ENCODE assay signal across 13 cellular contexts in the genomic region with DNA sequence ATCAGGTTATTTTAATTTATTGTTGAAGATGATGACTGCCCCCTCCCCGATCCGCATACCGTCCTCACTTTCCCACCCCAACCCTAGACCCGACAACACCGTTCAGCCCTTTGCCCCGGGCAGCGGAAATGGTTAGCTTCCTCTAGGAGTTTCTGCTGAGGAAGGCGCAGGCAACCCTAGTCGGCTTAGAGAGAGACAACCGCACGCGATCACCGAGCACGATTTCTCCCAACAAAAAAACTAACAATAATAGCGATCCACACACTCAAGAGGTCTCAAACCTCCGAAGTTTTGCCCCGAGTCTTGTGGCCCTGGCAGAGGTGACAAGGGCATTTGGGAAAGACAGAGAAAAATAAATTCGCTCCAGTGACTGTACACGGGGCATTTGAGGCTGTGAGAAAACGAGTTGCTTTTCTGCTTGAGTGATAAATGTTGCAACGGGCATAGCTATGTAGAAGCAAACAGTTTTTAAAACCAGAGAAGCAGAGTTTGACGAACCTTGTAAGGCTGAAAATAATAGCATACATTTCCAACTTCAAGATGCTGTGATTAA. TPM values are rescaled to one million over a fixed set of nuclear protein-coding genes. Genes with fewer than 3 reads are reported as not detected.
A peak's percentile ranks its signal among the peaks of the same experiment; 100 is the strongest.
DNase-seq lines count a peak whose midpoint lies in the region; ATAC-seq, FAIRE-seq and TF ChIP-seq lines count a peak whose summit lies in the region.
"Had no signal": no experiment of that assay in that cellular context is flagged by ENCODE, and none has a peak within 500 bp of the region (broad histone marks: within the 10 kb centered on the region; RNA-seq: fewer than 3 reads in every experiment).

No MANE protein-coding gene starts in this region.

- H3K14ac ChIP-seq in H1 (ENCODE audit: insufficient read length): no peak overlapping the region

- H3K4me3 ChIP-seq in H1 (ENCODE audit: extremely low read depth in 1 of 4, insufficient read depth in 2 of 4, low read depth in 3 of 4, low read length in 4 of 4): peak overlapping the region; percentile 10 to 53 (median 22); a peak in 5 of 8 replicates
- H3K4me3 ChIP-seq: A549 had no signal

- no peak overlapping the region for H3K27ac Mint-ChIP-seq in activated CD4-positive, alpha-beta T cell treated with anti-CD3 and anti-CD28 coated beads for 36 hours
- H3K27ac Mint-ChIP-seq in IgD-negative memory B cell: peak overlapping the region in 1 of 3 donors; percentile 19
- peak overlapping the region; percentile 73 for H3K27ac Mint-ChIP-seq in progenitor cell of endocrine pancreas

- WGBS in H1 (ENCODE audit: extremely low coverage in 1 of 2, insufficient coverage in 1 of 2, insufficient read length in 1 of 2, insufficient replicate concordance in 2 of 2, low coverage in 1 of 2, low lambda C conversion rate in 2 of 2, missing lambda C conversion rate in 1 of 2), 2 experiments: 3% methylated on average over 21 of the region's 22 CpGs; no CpG with 5 or more reads in 1 of the 2 experiments

- H3K23me2 ChIP-seq in H1 (ENCODE audit: low read depth, low read length): peaks cover 23% of the 10 kb centered on the region; the same call in 1 of the 2 replicates

- no peak overlapping the region for H3K4ac ChIP-seq in H1 (replicated peaks; ENCODE audit: insufficient read length, low read depth, low read length)

- peaks cover 0 to 3% of the 10 kb centered on the region in 2 experiments for H4K20me1 ChIP-seq in H1 (replicated peaks in 1 of 2; ENCODE audit: control insufficient read depth in 1 of 2, insufficient read depth in 2 of 2, low read length in 2 of 2)

- TF ChIP-seq CTCF in H1 (IDR thresholded peaks at IDR 0.05; ENCODE audit: control extremely low read depth in 1 of 3, insufficient read depth in 1 of 3, low read depth in 1 of 3, low read length in 3 of 3) (no peak), progenitor cell of endocrine pancreas (IDR thresholded peaks at IDR 0.05; ENCODE audit: unreplicated experiment) (no peak)

- no peak overlapping the region for H2BK5ac ChIP-seq in H1 (ENCODE audit: low read depth, low read length)

- H3K79me2 ChIP-seq in H1 (ENCODE audit: control insufficient read depth in 1 of 2, insufficient read depth in 2 of 2, low read length in 2 of 2): no peaks in the 10 kb centered on the region

- no peak for TF ChIP-seq RAD21 in H1 (IDR thresholded peaks at IDR 0.05 in 1 of 2, conservative IDR thresholded peaks at IDR 0.05 in 1 of 2; ENCODE audit: low read depth in 2 of 2, low read length in 2 of 2)

- POLR2A ChIA-PET in activated CD4-positive, alpha-beta T cell treated with anti-CD3 and anti-CD28 coated beads for 36 hours (lab: Charles Lee): no interaction called here
- POLR2A ChIA-PET in H1 (lab: Charles Lee; ENCODE audit: partially characterized antibody): interaction anchor here (0.5 to 2.1 kb wide), 8 partner anchors 8 to 129 kb away, joined by 3 to 9 read pairs (median 4); a partner anchor contains a TSS

- no peak for TF ChIP-seq POLR2A in H1 (IDR thresholded peaks at IDR 0.05; ENCODE audit: control extremely low read depth in 1 of 2, low read depth in 2 of 2, low read length in 2 of 2)

- peak overlapping the region; percentile 72 to 78 for H3K4me2 ChIP-seq in H1 (ENCODE audit: insufficient read depth in 1 of 2, low read depth in 2 of 2, low read length in 2 of 2)
- H3K4me2 ChIP-seq: A549 had no signal

- peaks cover 22% of the 10 kb centered on the region for H3K4me1 Mint-ChIP-seq in activated CD4-positive, alpha-beta T cell treated with anti-CD3 and anti-CD28 coated beads for 36 hours
- H3K4me1 Mint-ChIP-seq in IgD-negative memory B cell (peaks cover 12 to 14% (median 14%) of the 10 kb centered on the region in 3 donors), progenitor cell of endocrine pancreas (ENCODE audit: low read depth) (peaks cover 3% of the 10 kb centered on the region)

- no peak overlapping the region for H4K8ac ChIP-seq in H1 (ENCODE audit: extremely low read depth, insufficient read depth, low read length)

- no peak overlapping the region for H2BK20ac ChIP-seq in H1 (ENCODE audit: low read length)

- no peaks in the 10 kb centered on the region for H3K79me1 ChIP-seq in H1 (ENCODE audit: low read depth, low read length)

- H3K36me3 ChIP-seq in H1 (ENCODE audit: control insufficient read depth in 2 of 4, insufficient read depth in 4 of 4, low read length in 3 of 4): no peaks in the 10 kb centered on the region; a peak in 1 of 8 replicates

- no peaks in the 10 kb centered on the region for H3K9me3 Mint-ChIP-seq in activated CD4-positive, alpha-beta T cell treated with anti-CD3 and anti-CD28 coated beads for 36 hours (ENCODE audit: low read depth)
- H3K9me3 Mint-ChIP-seq in IgD-negative memory B cell (peaks cover 0 to 3% (median 0%) of the 10 kb centered on the region in 3 donors), progenitor cell of endocrine pancreas (ENCODE audit: low read depth) (no peaks in the 10 kb centered on the region)

- no peak overlapping the region for H3K56ac ChIP-seq in H1 (replicated peaks; ENCODE audit: insufficient read length, low read depth, low read length)

- H3K18ac ChIP-seq in H1 (ENCODE audit: extremely low read depth, low read length): no peak overlapping the region

- H2BK15ac ChIP-seq in H1 (ENCODE audit: low read length): no peak overlapping the region

- H2AK5ac ChIP-seq in H1 (ENCODE audit: low read depth, low read length): no peak overlapping the region

- no peak for DNase-seq in activated CD4-positive, alpha-beta T cell treated with anti-CD3 and anti-CD28 coated beads for 36 hours
- no peak for DNase-seq in activated CD4-positive, alpha-beta T cell treated with anti-CD3 and anti-CD28 coated beads for 1 hour
- DNase-seq in H1 (ENCODE audit: low read depth in 1 of 2, low spot score in 2 of 2) (peak in 1 of 2 experiments; percentile 64), progenitor cell of endocrine pancreas (ENCODE audit: low spot score, unreplicated experiment) (no peak), HCEC 1CT (no peak)
- DNase-seq: posterior cingulate gyrus; stimulated activated CD4-positive, alpha-beta T cell treated with anti-CD3 and anti-CD28 coated beads, Interleukin-4, amount 100 ng/mL, for 1 hour had no signal

- peaks cover 15 to 46% (median 26%) of the 10 kb centered on the region in 4 experiments for H3K4me1 ChIP-seq in H1 (replicated peaks in 1 of 4; ENCODE audit: control insufficient read depth in 3 of 4, insufficient read depth in 4 of 4, low read length in 3 of 4)
- H3K4me1 ChIP-seq: A549 had no signal

- intact Hi-C loops in activated CD4-positive, alpha-beta T cell treated with anti-CD3 and anti-CD28 coated beads for 36 hours (cut with DNase I, micrococcal nuclease): loop anchor here (1.0 to 5.0 kb wide), 4 partner anchors 16 to 238 kb away; a partner anchor contains a TSS

- H2AFZ ChIP-seq in H1 (ENCODE audit: low read length): no peak overlapping the region

- H2BK12ac ChIP-seq in H1 (ENCODE audit: low read depth, low read length): no peak overlapping the region

- H3K27ac ChIP-seq in H1 (ENCODE audit: low read depth, low read length): no peak overlapping the region
- H3K27ac ChIP-seq: A549 had no signal

- no peak overlapping the region for H2BK120ac ChIP-seq in H1 (replicated peaks; ENCODE audit: low read depth, low read length)

- H3K9me3 ChIP-seq in H1 (ENCODE audit: insufficient read depth in 2 of 2, low read depth in 1 of 2, low read length in 1 of 2): no peaks in the 10 kb centered on the region; a peak in 1 of 4 replicates
- H3K9me3 ChIP-seq: A549 had no signal

- no peaks in the 10 kb centered on the region for H3K36me3 Mint-ChIP-seq in activated CD4-positive, alpha-beta T cell treated with anti-CD3 and anti-CD28 coated beads for 36 hours (ENCODE audit: low read depth)
- H3K36me3 Mint-ChIP-seq in IgD-negative memory B cell: peaks cover 2% of the 10 kb centered on the region
- no peaks in the 10 kb centered on the region for H3K36me3 Mint-ChIP-seq in progenitor cell of endocrine pancreas (ENCODE audit: insufficient read depth)

- CTCF ChIA-PET in activated CD4-positive, alpha-beta T cell treated with anti-CD3 and anti-CD28 coated beads for 36 hours (lab: Charles Lee): interaction anchor here (0.9 to 1.9 kb wide), 3 partner anchors 8 to 450 kb away, joined by 3 to 7 read pairs (median 4); no protein-coding TSS in a partner anchor
- CTCF ChIA-PET in H1 (lab: Charles Lee; ENCODE audit: partially characterized antibody): interaction anchor here (0.9 to 5.0 kb wide), 4 partner anchors 12 to 127 kb away, joined by 3 to 28 read pairs (median 4); no protein-coding TSS in a partner anchor

- no peak overlapping the region for H4K91ac ChIP-seq in H1 (replicated peaks; ENCODE audit: insufficient read length, low read length)

- no peak overlapping the region for H3K23ac ChIP-seq in H1 (ENCODE audit: insufficient read length)

- no peak overlapping the region for H3K9ac ChIP-seq in H1 (replicated peaks in 1 of 4; ENCODE audit: extremely low read depth in 1 of 4, low read depth in 3 of 4, low read length in 3 of 4)

- no peak for FAIRE-seq in H1 (lab: Jason Lieb, UNC)
- FAIRE-seq: A549 had no signal

- peaks cover 74 to 98% (median 90%) of the 10 kb centered on the region in 4 experiments for H3K27me3 ChIP-seq in H1 (replicated peaks in 1 of 4; ENCODE audit: control insufficient read depth in 3 of 4, extremely low read depth in 1 of 4, insufficient read depth in 3 of 4, low read length in 3 of 4)

- TF ChIP-seq EP300 in H1 (IDR thresholded peaks at IDR 0.05; ENCODE audit: borderline replicate concordance in 1 of 2, low read depth in 2 of 2, low read length in 2 of 2): no peak

- peak overlapping the region; percentile 4 for H3K4me3 Mint-ChIP-seq in activated CD4-positive, alpha-beta T cell treated with anti-CD3 and anti-CD28 coated beads for 36 hours
- H3K4me3 Mint-ChIP-seq in IgD-negative memory B cell: peak overlapping the region in 3 of 4 donors; percentile 51 to 83 (median 70)
- no peak overlapping the region for H3K4me3 Mint-ChIP-seq in progenitor cell of endocrine pancreas (ENCODE audit: low read depth)

- peaks cover 70% of the 10 kb centered on the region for H3K27me3 Mint-ChIP-seq in activated CD4-positive, alpha-beta T cell treated with anti-CD3 and anti-CD28 coated beads for 36 hours
- H3K27me3 Mint-ChIP-seq in IgD-negative memory B cell (peaks cover 68% of the 10 kb centered on the region), progenitor cell of endocrine pancreas (peaks cover 88% of the 10 kb centered on the region)

- H4K5ac ChIP-seq in H1 (ENCODE audit: insufficient read length, low read depth, low read length): no peak overlapping the region

- ATAC-seq in activated CD4-positive, alpha-beta T cell treated with anti-CD3 and anti-CD28 coated beads for 36 hours: no peak
- ATAC-seq in HG03521 (IDR thresholded peaks at IDR 0.05; ENCODE audit: unreplicated experiment) (no peak), HG03159 (IDR thresholded peaks at IDR 0.05; ENCODE audit: unreplicated experiment) (no peak)
- ATAC-seq: A549 had no signal

RNA-seq across cellular contexts. Expression of a gene that starts 11.2 kb away (rescaled TPM):
- not detected for total RNA-seq in activated CD4-positive, alpha-beta T cell treated with anti-CD3 and anti-CD28 coated beads for 36 hours
- polyA plus RNA-seq in IgD-negative memory B cell: not detected
- total RNA-seq in H1 (2021; fragmentation: NEBNext Ultra II Directional; extraction: Animal tissue kit (Norgen Biotek cat#: 25700)): 0.19 and 0.21 TPM in 2 replicates
- polyA plus RNA-seq in H1 (2011; rRNA removed): 0.02 and 0.52 TPM in 2 replicates
- 0.31 TPM for polyA plus RNA-seq in H1 (2011; cell fraction: cytosol; rRNA removed)
- polyA plus RNA-seq in H1 (2011; cell fraction: nucleus; rRNA removed): 0.41 TPM
- 0.10 to 0.13 TPM (median 0.13 TPM) in 3 of 4 replicates, not detected in the other for polyA plus RNA-seq in H1 (2012, experiment 1 of 2)
- 0.09 TPM for polyA plus RNA-seq in H1 (2012, experiment 2 of 2)
- polyA plus RNA-seq in H1 (2013, experiment 1 of 2): 0.10 TPM
- polyA plus RNA-seq in H1 (2013, experiment 2 of 2): 0.07 TPM
- polyA minus RNA-seq in H1 (2011; rRNA and poly(A)+ RNA removed): 0.09 TPM in 1 of 2 replicates, not detected in the other
- polyA minus RNA-seq in H1 (2011; cell fraction: cytosol; rRNA and poly(A)+ RNA removed): not detected
- polyA minus RNA-seq in H1 (2011; cell fraction: nucleus; rRNA and poly(A)+ RNA removed): 0.50 TPM
- not detected in 2 replicates for total RNA-seq in progenitor cell of endocrine pancreas
- total RNA-seq: lower leg skin, subcutaneous adipose tissue had no signal
